ENCODE assay signal across 6 cellular contexts in genomic region chr9:134550081-134550480, GRCh38.
DNase-seq lines count a peak whose midpoint lies in the region; ATAC-seq, FAIRE-seq and TF ChIP-seq lines count a peak whose summit lies in the region.
"Not testable (repeated sequence)": the region's sequence is repeated elsewhere in the genome, so short reads cannot be mapped to it uniquely, and the experiment has no call there.

No MANE protein-coding gene starts in this region.

- not testable (repeated sequence) for H3K4me1 ChIP-seq in kidney (ENCODE audit: control insufficient read depth in 1 of 2, insufficient read depth in 1 of 2, low read depth in 1 of 2, low read length in 2 of 2); mucosa of descending colon (ENCODE audit: low read depth); neural progenitor cell
- peaks cover 0 to 13% (median 6%) of the 10 kb centered on the region in 6 donors for H3K4me1 ChIP-seq in spleen

- not testable (repeated sequence) for H3K4me3 Mint-ChIP-seq in neural progenitor cell

- peak; percentile 26 for DNase-seq in cardiac septum (ENCODE audit: low spot score)
- peak; percentile 34 for DNase-seq in kidney
- peak in 2 of 3 donors; percentile 2 to 11 for DNase-seq in mucosa of descending colon
- DNase-seq in neural progenitor cell (ENCODE audit: low spot score): not testable (repeated sequence)
- peak; percentile 43 for DNase-seq in posterior vena cava (ENCODE audit: low spot score)
- DNase-seq in spleen: peak; percentile 19

- not testable (repeated sequence) for H3K4me2 ChIP-seq in neural progenitor cell

- FAIRE-seq in kidney (lab: Jason Lieb, UNC): not testable (repeated sequence)

- not testable (repeated sequence) for H3K9ac ChIP-seq in kidney (ENCODE audit: low read length in 2 of 2); neural progenitor cell

- not testable (repeated sequence) for TF ChIP-seq POLR2A in spleen (IDR thresholded peaks at IDR 0.05)

- H3K79me2 ChIP-seq in neural progenitor cell (ENCODE audit: low read depth): not testable (repeated sequence)

- WGBS in spleen, 5 donors: 97 to 100% (median 98%) methylated on average over 3 to 7 of the region's 7 CpGs

- not testable (repeated sequence) for H3K36me3 ChIP-seq in kidney (ENCODE audit: control insufficient read depth in 1 of 2, insufficient read depth in 2 of 2, low read length in 2 of 2); mucosa of descending colon (ENCODE audit: low read depth); neural progenitor cell; spleen

- H3F3A ChIP-seq in neural progenitor cell (ENCODE audit: low read depth): not testable (repeated sequence)

- H3K27ac Mint-ChIP-seq in neural progenitor cell: peak overlapping the region; percentile 67

- not testable (repeated sequence) for H2AFZ ChIP-seq in neural progenitor cell (replicated peaks)

- ATAC-seq in mucosa of descending colon: not testable (repeated sequence)

- H3K4me3 ChIP-seq in kidney (ENCODE audit: low read length in 2 of 2); mucosa of descending colon; neural progenitor cell; spleen: not testable (repeated sequence)

- intact Hi-C loops in cardiac septum (cut with DNase I); kidney (cut with DNase I); mucosa of descending colon (cut with DNase I, micrococcal nuclease); posterior vena cava (cut with DNase I); spleen (cut with DNase I; ENCODE audit: low total_unique reads): not testable (repeated sequence)

- not testable (repeated sequence) for H3K9me3 ChIP-seq in kidney (ENCODE audit: control insufficient read depth in 1 of 2, low read length in 2 of 2); mucosa of descending colon; neural progenitor cell (ENCODE audit: low read depth); spleen

- not testable (repeated sequence) for TF ChIP-seq CTCF in kidney (IDR thresholded peaks at IDR 0.05; ENCODE audit: borderline replicate concordance, extremely low read depth, insufficient read depth); mucosa of descending colon (IDR thresholded peaks at IDR 0.05); neural progenitor cell (IDR thresholded peaks at IDR 0.05); spleen (IDR thresholded peaks at IDR 0.05 in 8 of 11, conservative IDR thresholded peaks at IDR 0.05 in 3 of 11)

- not testable (repeated sequence) for H3K27ac ChIP-seq in kidney (ENCODE audit: low read depth in 2 of 2, low read length in 2 of 2); neural progenitor cell; spleen

- not testable (repeated sequence) for H4K20me1 ChIP-seq in neural progenitor cell (ENCODE audit: low read depth)

- H3K4me1 Mint-ChIP-seq in neural progenitor cell: peaks cover 36% of the 10 kb centered on the region

- not testable (repeated sequence) for H3K27me3 ChIP-seq in neural progenitor cell
- peaks cover 0 to 67% (median 6%) of the 10 kb centered on the region in 7 donors for H3K27me3 ChIP-seq in spleen (replicated peaks in 1 of 7)

- H3K36me3 Mint-ChIP-seq in neural progenitor cell: not testable (repeated sequence)

- not testable (repeated sequence) for H3K9me3 Mint-ChIP-seq in neural progenitor cell

- not testable (repeated sequence) for H3K27me3 Mint-ChIP-seq in neural progenitor cell (ENCODE audit: insufficient read depth, low read depth)
